Comparison of ENCODE assay signal across 8 cellular contexts in the genomic region with DNA sequence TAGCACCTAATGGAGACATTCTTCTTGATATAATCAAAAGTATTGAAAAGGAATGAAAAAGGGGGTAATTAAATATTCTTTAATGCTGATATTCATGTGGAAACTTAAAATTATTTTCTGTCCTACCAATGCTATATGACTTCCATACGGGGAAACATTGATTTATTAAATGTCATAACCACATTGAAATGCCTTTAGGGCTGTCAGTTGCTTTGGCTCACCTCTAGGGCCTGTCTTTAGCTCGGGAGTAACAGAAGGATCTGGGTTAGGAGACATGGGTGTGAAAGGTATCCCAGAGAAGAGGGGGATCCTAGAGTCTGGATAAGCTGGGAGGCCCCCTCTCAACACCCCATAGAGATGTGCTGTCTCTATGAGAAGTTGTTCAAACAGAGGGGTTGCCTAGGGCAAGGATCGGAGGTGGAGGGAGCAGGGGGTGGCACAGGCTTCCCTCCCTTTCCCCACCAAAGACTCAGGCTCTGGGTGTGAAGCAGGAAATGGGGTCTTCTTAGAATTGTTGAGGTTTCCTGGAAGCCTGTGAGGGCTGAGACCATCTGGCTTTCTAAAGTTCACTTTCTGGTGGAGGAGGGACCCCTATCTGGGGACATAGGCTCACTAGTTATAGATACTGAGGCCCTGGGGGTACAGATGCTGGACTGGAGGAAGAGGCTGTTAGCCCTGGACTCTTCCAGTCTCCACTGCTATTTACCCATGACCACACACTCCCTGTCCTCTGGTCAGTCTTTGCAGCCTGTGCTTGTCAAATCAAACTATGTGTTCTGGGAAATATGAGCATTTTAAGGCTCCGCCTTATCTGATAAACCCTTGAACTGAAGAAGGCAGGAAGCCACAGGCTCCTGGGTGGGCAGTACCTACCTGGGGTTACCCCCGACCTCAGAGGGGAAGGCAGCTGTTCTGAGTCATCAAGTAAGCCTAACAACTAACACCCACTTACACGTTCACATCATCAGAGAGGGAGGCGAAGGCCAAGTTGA. TPM values are rescaled to one million over a fixed set of nuclear protein-coding genes. Genes with fewer than 3 reads are reported as not detected.
DNase-seq lines count a peak whose midpoint lies in the region; ATAC-seq, FAIRE-seq and TF ChIP-seq lines count a peak whose summit lies in the region.

No MANE protein-coding gene starts in this region.

- no peak overlapping the region for H2BK5ac ChIP-seq in H1 (ENCODE audit: low read depth, low read length)

- intact Hi-C loops in prostate gland (cut with DNase I): loop anchor here (5.0 kb wide), 1 partner anchor 37 kb away; no protein-coding TSS in a partner anchor

- H3K14ac ChIP-seq in H1 (ENCODE audit: insufficient read length): no peak overlapping the region

- POLR2A ChIA-PET in H1 (lab: Charles Lee; ENCODE audit: partially characterized antibody): interaction anchor here (0.6 to 2.4 kb wide), 5 partner anchors 27 to 89 kb away, joined by 3 to 10 read pairs (median 4); no protein-coding TSS in a partner anchor

- H3K27ac ChIP-seq in H1 (ENCODE audit: low read depth, low read length): no peak overlapping the region
- no peak overlapping the region for H3K27ac ChIP-seq in prostate gland

- H2BK120ac ChIP-seq in H1 (replicated peaks; ENCODE audit: low read depth, low read length): no peak overlapping the region

- no peak overlapping the region for H3K56ac ChIP-seq in H1 (replicated peaks; ENCODE audit: insufficient read length, low read depth, low read length)

- no peak overlapping the region for H3K23ac ChIP-seq in H1 (ENCODE audit: insufficient read length)

- H3K36me3 ChIP-seq in H1 (ENCODE audit: control insufficient read depth in 2 of 4, insufficient read depth in 4 of 4, low read length in 3 of 4): no peaks in the 10 kb centered on the region
- H3K36me3 ChIP-seq in prostate gland: no peaks in the 10 kb centered on the region

- no peak for TF ChIP-seq EP300 in H1 (IDR thresholded peaks at IDR 0.05; ENCODE audit: borderline replicate concordance in 1 of 2, low read depth in 2 of 2, low read length in 2 of 2)

- no peak overlapping the region for H3K4me2 ChIP-seq in H1 (ENCODE audit: insufficient read depth in 1 of 2, low read depth in 2 of 2, low read length in 2 of 2)

- peaks cover 0 to 17% (median 4%) of the 10 kb centered on the region in 4 experiments; a peak in 3 of 7 replicates for H3K4me1 ChIP-seq in H1 (replicated peaks in 1 of 4; ENCODE audit: control insufficient read depth in 3 of 4, insufficient read depth in 4 of 4, low read length in 3 of 4)
- H3K4me1 ChIP-seq in prostate gland (replicated peaks): no peaks in the 10 kb centered on the region

- no peak overlapping the region for H2BK20ac ChIP-seq in H1 (ENCODE audit: low read length)

- no peak overlapping the region for H3K4ac ChIP-seq in H1 (replicated peaks; ENCODE audit: insufficient read length, low read depth, low read length)

- 0 out of 2 replicates have a peak overlapping the region, but pooled peaks have one; percentile 10 for H2AFZ ChIP-seq in H1 (ENCODE audit: low read length)

- CTCF ChIA-PET in H1 (lab: Charles Lee; ENCODE audit: partially characterized antibody): interaction anchor here (0.6 to 13.7 kb wide), 14 partner anchors 8 to 300 kb away, joined by 3 to 312 read pairs (median 14); no protein-coding TSS in a partner anchor

- TF ChIP-seq RAD21 in H1 (IDR thresholded peaks at IDR 0.05 in 1 of 2, conservative IDR thresholded peaks at IDR 0.05 in 1 of 2; ENCODE audit: low read depth in 2 of 2, low read length in 2 of 2): no peak

- H3K18ac ChIP-seq in H1 (ENCODE audit: extremely low read depth, low read length): no peak overlapping the region

- H4K8ac ChIP-seq in H1 (ENCODE audit: extremely low read depth, insufficient read depth, low read length): no peak overlapping the region

- H3K23me2 ChIP-seq in H1 (ENCODE audit: low read depth, low read length): no peaks in the 10 kb centered on the region; the same call in 1 of the 2 replicates

- H3K79me1 ChIP-seq in H1 (ENCODE audit: low read depth, low read length): no peaks in the 10 kb centered on the region

- 79% methylated on average over 7 of the region's 7 CpGs; no CpG with 5 or more reads in 1 of the 2 experiments for WGBS in H1 (ENCODE audit: extremely low coverage in 1 of 2, insufficient coverage in 1 of 2, insufficient read length in 1 of 2, insufficient replicate concordance in 2 of 2, low coverage in 1 of 2, low lambda C conversion rate in 2 of 2, missing lambda C conversion rate in 1 of 2), 2 experiments
- WGBS in prostate gland: 65% methylated on average over 7 of the region's 7 CpGs

- peak; percentile 72 for ATAC-seq in GM18499 (IDR thresholded peaks at IDR 0.05; ENCODE audit: insufficient read depth, unreplicated experiment)
- peak; percentile 77 for ATAC-seq in HG03039 (IDR thresholded peaks at IDR 0.05; ENCODE audit: unreplicated experiment)

- no peaks in the 10 kb centered on the region for H3K79me2 ChIP-seq in H1 (ENCODE audit: control insufficient read depth in 1 of 2, insufficient read depth in 2 of 2, low read length in 2 of 2)

- no peak overlapping the region for H4K91ac ChIP-seq in H1 (replicated peaks; ENCODE audit: insufficient read length, low read length)

- H2AK5ac ChIP-seq in H1 (ENCODE audit: low read depth, low read length): 0 out of 2 replicates have a peak overlapping the region, but pooled peaks have one; percentile 5

- peak; percentile 48 for DNase-seq in activated CD4-positive, alpha-beta T cell treated with anti-CD3 and anti-CD28 coated beads for 1 hour
- DNase-seq in H1 (ENCODE audit: low read depth in 1 of 2, low spot score in 2 of 2) (no peak), prostate gland (ENCODE audit: low spot score) (no peak), kidney glomerular epithelial cell (lab: John Stamatoyannopoulos, UW) (no peak), cerebellar nuclear complex (lab: John Stamatoyannopoulos, UW) (no peak)
- DNase-seq in stimulated activated CD8-positive, alpha-beta memory T cell treated with anti-CD3 and anti-CD28 coated beads, Interleukin-4, amount 100 ng/mL, for 24 hours (ENCODE audit: low read depth): peak; percentile 67

- H3K9me3 ChIP-seq in H1 (ENCODE audit: insufficient read depth in 2 of 2, low read depth in 1 of 2, low read length in 1 of 2) (no peaks in the 10 kb centered on the region), prostate gland (no peaks in the 10 kb centered on the region)

- no peaks in the 10 kb centered on the region for H4K20me1 ChIP-seq in H1 (replicated peaks in 1 of 2; ENCODE audit: control insufficient read depth in 1 of 2, insufficient read depth in 2 of 2, low read length in 2 of 2)

- H4K5ac ChIP-seq in H1 (ENCODE audit: insufficient read length, low read depth, low read length): no peak overlapping the region

- peak in 1 of 3 experiments; percentile 30; a peak in 1 of 4 replicates for TF ChIP-seq CTCF in H1 (IDR thresholded peaks at IDR 0.05; ENCODE audit: control extremely low read depth in 1 of 3, insufficient read depth in 1 of 3, low read depth in 1 of 3, low read length in 3 of 3)
- no peak for TF ChIP-seq CTCF in prostate gland (IDR thresholded peaks at IDR 0.05)

- H2BK15ac ChIP-seq in H1 (ENCODE audit: low read length): no peak overlapping the region

- no peak overlapping the region for H3K9ac ChIP-seq in H1 (replicated peaks in 1 of 4; ENCODE audit: extremely low read depth in 1 of 4, low read depth in 3 of 4, low read length in 3 of 4)

- TF ChIP-seq POLR2A in H1 (IDR thresholded peaks at IDR 0.05; ENCODE audit: control extremely low read depth in 1 of 2, low read depth in 2 of 2, low read length in 2 of 2) (no peak), prostate gland (IDR thresholded peaks at IDR 0.05) (no peak)

- no peaks in the 10 kb centered on the region for H3K27me3 ChIP-seq in H1 (replicated peaks in 1 of 4; ENCODE audit: control insufficient read depth in 3 of 4, extremely low read depth in 1 of 4, insufficient read depth in 3 of 4, low read length in 3 of 4)
- H3K27me3 ChIP-seq in prostate gland (replicated peaks; ENCODE audit: insufficient read depth): no peaks in the 10 kb centered on the region

- H2BK12ac ChIP-seq in H1 (ENCODE audit: low read depth, low read length): no peak overlapping the region; the same call in 1 of the 2 replicates

- no peak for FAIRE-seq in H1 (lab: Jason Lieb, UNC)

- H3K4me3 ChIP-seq in H1 (ENCODE audit: extremely low read depth in 1 of 4, insufficient read depth in 2 of 4, low read depth in 3 of 4, low read length in 4 of 4): no peak overlapping the region
- H3K4me3 ChIP-seq in prostate gland: no peak overlapping the region

TF ChIP-seq in H1, 55 proteins besides CTCF, POLR2A, EP300 and RAD21:
- no peak for TF ChIP-seq NANOG (IDR thresholded peaks at IDR 0.05; ENCODE audit: insufficient read depth, low read depth, low read length, poor library complexity, severe bottlenecking)
- no peak for TF ChIP-seq FOSL1 (IDR thresholded peaks at IDR 0.05; ENCODE audit: insufficient read depth, low read depth, low read length)
- TF ChIP-seq YY1 (IDR thresholded peaks at IDR 0.05; ENCODE audit: low read depth, low read length): no peak
- TF ChIP-seq MAFK (IDR thresholded peaks at IDR 0.05; ENCODE audit: low read depth, low read length): no peak
- no peak for TF ChIP-seq CBX5 (IDR thresholded peaks at IDR 0.05; ENCODE audit: low read depth, low read length)
- no peak for TF ChIP-seq HDAC6 (IDR thresholded peaks at IDR 0.05; ENCODE audit: low read depth, low read length)
- no peak for TF ChIP-seq POLR2AphosphoS5 (IDR thresholded peaks at IDR 0.05; ENCODE audit: low read depth, low read length)
- TF ChIP-seq CTBP2 (IDR thresholded peaks at IDR 0.05; ENCODE audit: borderline replicate concordance, insufficient read depth, insufficient read length, low read length): no peak
- TF ChIP-seq CEBPB (IDR thresholded peaks at IDR 0.05; ENCODE audit: low read depth, low read length): no peak
- TF ChIP-seq EGR1 (IDR thresholded peaks at IDR 0.05; ENCODE audit: borderline replicate concordance, low read depth, low read length): no peak
- TF ChIP-seq RNF2 (IDR thresholded peaks at IDR 0.05; ENCODE audit: borderline replicate concordance, low read depth, low read length, missing control alignments, poor library complexity, severe bottlenecking): no peak
- no peak for TF ChIP-seq ASH2L (IDR thresholded peaks at IDR 0.05; ENCODE audit: low read length)

RNA-seq across cellular contexts. Expression of a gene that starts 55.8 kb away (rescaled TPM):
- total RNA-seq in H1 (2021; fragmentation: NEBNext Ultra II Directional; extraction: Animal tissue kit (Norgen Biotek cat#: 25700)): 220 and 234 TPM in 2 replicates
- polyA plus RNA-seq in H1 (2011; rRNA removed): 48.5 and 72.3 TPM in 2 replicates
- polyA plus RNA-seq in H1 (2011; cell fraction: cytosol; rRNA removed): 100 TPM
- 27.8 TPM for polyA plus RNA-seq in H1 (2011; cell fraction: nucleus; rRNA removed)
- 94.8 to 171 TPM (median 113 TPM) in 4 replicates for polyA plus RNA-seq in H1 (2012, experiment 1 of 2)
- 51.6 TPM for polyA plus RNA-seq in H1 (2012, experiment 2 of 2)
- 142 TPM for polyA plus RNA-seq in H1 (2013, experiment 1 of 2)
- polyA plus RNA-seq in H1 (2013, experiment 2 of 2): 146 TPM
- polyA minus RNA-seq in H1 (2011; rRNA and poly(A)+ RNA removed): 46.3 and 83.7 TPM in 2 replicates
- polyA minus RNA-seq in H1 (2011; cell fraction: cytosol; rRNA and poly(A)+ RNA removed): 105 TPM
- polyA minus RNA-seq in H1 (2011; cell fraction: nucleus; rRNA and poly(A)+ RNA removed): 85.4 TPM
- 10 to 100 TPM; 40.5 to 59.6 TPM for total RNA-seq in prostate gland

Comparison
In these comparisons a context has a peak if more than half of its experiments do, and no peak if none do; other contexts are left out.
1. DNase-seq: peak in activated CD4-positive, alpha-beta T cell treated with anti-CD3 and anti-CD28 coated beads for 1 hour (single experiment) and stimulated activated CD8-positive, alpha-beta memory T cell treated with anti-CD3 and anti-CD28 coated beads, Interleukin-4, amount 100 ng/mL, for 24 hours (single experiment); none in H1 (0 of 2), prostate gland (single experiment), kidney glomerular epithelial cell (single experiment) and cerebellar nuclear complex (0 of 2).